8 cellular contexts compared by ENCODE assay signal in genomic region chr2:85594715-85595377, GRCh38.
DNase-seq lines count a peak whose midpoint lies in the region; ATAC-seq and TF ChIP-seq lines count a peak whose summit lies in the region.

No MANE protein-coding gene starts in this region.

- peak; percentile 47 for ATAC-seq in HG02885 (IDR thresholded peaks at IDR 0.05; ENCODE audit: poor library complexity, unreplicated experiment)

- peaks cover 23% of the 10 kb centered on the region for H3K4me1 Mint-ChIP-seq in T-helper 2 cell treated with Interferon-gamma antibody and Interleukin-4, amounts not matched to agents 5 μg/mL and 100 μg/mL, for 36 hours (ENCODE audit: low read depth)
- peaks cover 37% of the 10 kb centered on the region for H3K4me1 Mint-ChIP-seq in stimulated activated naive CD8-positive, alpha-beta T cell treated with anti-CD3 and anti-CD28 coated beads, Interleukin-15, Interleukin-2, amounts not matched to agents 100 ng/mL and 50 ng/mL, for 24 hours (ENCODE audit: low read depth)

- H3K36me3 Mint-ChIP-seq in T-helper 2 cell treated with Interferon-gamma antibody and Interleukin-4, amounts not matched to agents 5 μg/mL and 100 μg/mL, for 36 hours (ENCODE audit: low read depth), result peaks cover 12% of the 10 kb centered on the region
- no peaks in the 10 kb centered on the region for H3K36me3 Mint-ChIP-seq in stimulated activated naive CD8-positive, alpha-beta T cell treated with anti-CD3 and anti-CD28 coated beads, Interleukin-15, Interleukin-2, amounts not matched to agents 100 ng/mL and 50 ng/mL, for 24 hours (ENCODE audit: low read depth)

- DNase-seq in T-helper 2 cell treated with Interferon-gamma antibody and Interleukin-4, amounts not matched to agents 5 μg/mL and 100 μg/mL, for 36 hours (ENCODE audit: low spot score), result no peak
- DNase-seq in T-helper 2 cell, result no peak
- no peak for DNase-seq in effector CD8-positive, alpha-beta T cell (lab: John Stamatoyannopoulos, UW)
- no peak for DNase-seq in NCI-H1930 (lab: John Stamatoyannopoulos, UW)

- H3K27me3 Mint-ChIP-seq in T-helper 2 cell treated with Interferon-gamma antibody and Interleukin-4, amounts not matched to agents 5 μg/mL and 100 μg/mL, for 36 hours (ENCODE audit: low read depth), result no peaks in the 10 kb centered on the region
- no peaks in the 10 kb centered on the region for H3K27me3 Mint-ChIP-seq in stimulated activated naive CD8-positive, alpha-beta T cell treated with anti-CD3 and anti-CD28 coated beads, Interleukin-15, Interleukin-2, amounts not matched to agents 100 ng/mL and 50 ng/mL, for 24 hours

- peak overlapping the region; percentile 100 for H3K4me3 Mint-ChIP-seq in T-helper 2 cell treated with Interferon-gamma antibody and Interleukin-4, amounts not matched to agents 5 μg/mL and 100 μg/mL, for 36 hours
- peak overlapping the region; percentile 90 for H3K4me3 Mint-ChIP-seq in stimulated activated naive CD8-positive, alpha-beta T cell treated with anti-CD3 and anti-CD28 coated beads, Interleukin-15, Interleukin-2, amounts not matched to agents 100 ng/mL and 50 ng/mL, for 24 hours

- no peaks in the 10 kb centered on the region for H3K9me3 Mint-ChIP-seq in T-helper 2 cell treated with Interferon-gamma antibody and Interleukin-4, amounts not matched to agents 5 μg/mL and 100 μg/mL, for 36 hours
- no peaks in the 10 kb centered on the region for H3K9me3 Mint-ChIP-seq in stimulated activated naive CD8-positive, alpha-beta T cell treated with anti-CD3 and anti-CD28 coated beads, Interleukin-15, Interleukin-2, amounts not matched to agents 100 ng/mL and 50 ng/mL, for 24 hours

- H3K4me3 ChIP-seq in WI38 (ENCODE audit: low read depth, low read length) (peak overlapping the region; percentile 90), iPS-11a (ENCODE audit: low read depth, low read length) (peak overlapping the region; percentile 98)

- H3K27ac Mint-ChIP-seq in T-helper 2 cell treated with Interferon-gamma antibody and Interleukin-4, amounts not matched to agents 5 μg/mL and 100 μg/mL, for 36 hours, result peak overlapping the region; percentile 94
- peak overlapping the region; percentile 92 for H3K27ac Mint-ChIP-seq in stimulated activated naive CD8-positive, alpha-beta T cell treated with anti-CD3 and anti-CD28 coated beads, Interleukin-15, Interleukin-2, amounts not matched to agents 100 ng/mL and 50 ng/mL, for 24 hours

- no peak for TF ChIP-seq CTCF in WI38 (IDR thresholded peaks at IDR 0.05; ENCODE audit: low read depth, low read length)
